8 cellular contexts compared by ENCODE assay signal in genomic region chr11:74611369-74611861, GRCh38. TPM values are rescaled to one million over a fixed set of nuclear protein-coding genes. Genes with fewer than 3 reads are reported as not detected.
DNase-seq lines count a peak whose midpoint lies in the region; ATAC-seq and TF ChIP-seq lines count a peak whose summit lies in the region.

No MANE protein-coding gene starts in this region.

- H3K27ac ChIP-seq in body of pancreas: peak overlapping the region in 2 of 4 donors; percentile 2 to 47

- H3K9me3 ChIP-seq in body of pancreas (no peaks in the 10 kb centered on the region), T-helper 17 cell (ENCODE audit: control insufficient read depth, low read length, poor library complexity, severe bottlenecking) (no peaks in the 10 kb centered on the region)

- H3K4me1 ChIP-seq in body of pancreas: peaks cover 22% of the 10 kb centered on the region

- H3K27ac Mint-ChIP-seq in CD14-positive monocyte: peak overlapping the region in 1 of 7 donors; percentile 15
- H3K27ac Mint-ChIP-seq in activated naive CD8-positive, alpha-beta T cell treated with anti-CD3 and anti-CD28 coated beads for 36 hours: no peak overlapping the region
- no peak overlapping the region for H3K27ac Mint-ChIP-seq in T-helper 17 cell

- TF ChIP-seq POLR2A in body of pancreas (IDR thresholded peaks at IDR 0.05): no peak

- TF ChIP-seq CTCF in CD14-positive monocyte (IDR thresholded peaks at IDR 0.05) (peak; percentile 67), body of pancreas (IDR thresholded peaks at IDR 0.05) (peak; percentile 8 to 64 (median 54))

- H3K27me3 Mint-ChIP-seq in CD14-positive monocyte (ENCODE audit: low read depth in 3 of 3) (peaks cover 0 to 1% (median 0%) of the 10 kb centered on the region in 3 donors), T-helper 17 cell (no peaks in the 10 kb centered on the region)
- no peaks in the 10 kb centered on the region for H3K27me3 Mint-ChIP-seq in activated naive CD8-positive, alpha-beta T cell treated with anti-CD3 and anti-CD28 coated beads for 36 hours

- intact Hi-C loops in CD14-positive monocyte (cut with micrococcal nuclease) (no loop called here), body of pancreas (cut with DNase I) (no loop called here)

- H3K4me3 ChIP-seq in body of pancreas: no peak overlapping the region

- no peak overlapping the region for H3K4me3 Mint-ChIP-seq in CD14-positive monocyte
- no peak overlapping the region for H3K4me3 Mint-ChIP-seq in activated naive CD8-positive, alpha-beta T cell treated with anti-CD3 and anti-CD28 coated beads for 36 hours
- H3K4me3 Mint-ChIP-seq in T-helper 17 cell: no peak overlapping the region

- peak; percentile 86 for ATAC-seq in body of pancreas
- peak; percentile 59 for ATAC-seq in left lobe of liver
- no peak for ATAC-seq in T-helper 17 cell

- H3K4me1 Mint-ChIP-seq in CD14-positive monocyte (no peaks in the 10 kb centered on the region), T-helper 17 cell (peaks cover 2% of the 10 kb centered on the region)
- H3K4me1 Mint-ChIP-seq in activated naive CD8-positive, alpha-beta T cell treated with anti-CD3 and anti-CD28 coated beads for 36 hours: peaks cover 2% of the 10 kb centered on the region

- 19 to 25% methylated on average over 2 of the region's 2 CpGs for WGBS in body of pancreas, 2 donors

- no peaks in the 10 kb centered on the region for H3K9me3 Mint-ChIP-seq in CD14-positive monocyte
- H3K9me3 Mint-ChIP-seq in activated naive CD8-positive, alpha-beta T cell treated with anti-CD3 and anti-CD28 coated beads for 36 hours: no peaks in the 10 kb centered on the region

- peaks cover 30 to 49% of the 10 kb centered on the region in 2 donors for H3K36me3 Mint-ChIP-seq in CD14-positive monocyte
- peaks cover 21% of the 10 kb centered on the region for H3K36me3 Mint-ChIP-seq in activated naive CD8-positive, alpha-beta T cell treated with anti-CD3 and anti-CD28 coated beads for 36 hours
- peaks cover 4% of the 10 kb centered on the region for H3K36me3 Mint-ChIP-seq in T-helper 17 cell (ENCODE audit: low read depth)

- peaks cover 0 to 8% of the 10 kb centered on the region in 2 donors for H3K36me3 ChIP-seq in body of pancreas (replicated peaks in 1 of 2; ENCODE audit: insufficient read depth in 1 of 2, low read depth in 2 of 2)

- no peaks in the 10 kb centered on the region for H3K27me3 ChIP-seq in body of pancreas

- DNase-seq in CD14-positive monocyte (ENCODE audit: low spot score): no peak
- DNase-seq in Kasumi-1 (lab: John Stamatoyannopoulos, UW): peak; percentile 43 to 66
- DNase-seq in body of pancreas: no peak
- no peak for DNase-seq in left lobe of liver (ENCODE audit: low spot score)
- no peak for DNase-seq in activated naive CD8-positive, alpha-beta T cell treated with anti-CD3 and anti-CD28 coated beads for 36 hours
- DNase-seq in T-helper 17 cell: no peak
- DNase-seq in retina: no peak
- DNase-seq in NCI-H2171 treated with DMSO at 0.1 percent for 48 hours (lab: John Stamatoyannopoulos, UW): no peak

RNA-seq across cellular contexts. Expression of gene POLD3, which starts 19.0 kb away (rescaled TPM):
- 10 to 100 TPM; 26.2 to 29.9 TPM for polyA plus RNA-seq in CD14-positive monocyte
- total RNA-seq in body of pancreas (10 to 100 TPM in 1 of 2 donors, 1 to 10 TPM in 1; 9.3 to 13.8 TPM), left lobe of liver (3.0 TPM), T-helper 17 cell (10 to 100 TPM; 10.8 to 11.1 TPM)
- total RNA-seq in activated naive CD8-positive, alpha-beta T cell treated with anti-CD3 and anti-CD28 coated beads for 36 hours: 10 to 100 TPM; 68.4 to 71.3 TPM

Comparison
In these comparisons a context has a peak if more than half of its experiments do, and no peak if none do; other contexts are left out.
1. DNase-seq: peak in Kasumi-1 (2 of 2); none in CD14-positive monocyte (single experiment), body of pancreas (0 of 4), left lobe of liver (single experiment), activated naive CD8-positive, alpha-beta T cell treated with anti-CD3 and anti-CD28 coated beads for 36 hours (single experiment), T-helper 17 cell (0 of 3), retina (single experiment) and NCI-H2171 treated with DMSO at 0.1 percent for 48 hours (single experiment).
2. RNA of gene POLD3, which starts 19.0 kb away (total RNA-seq): 68.4 to 71.3 TPM in activated naive CD8-positive, alpha-beta T cell treated with anti-CD3 and anti-CD28 coated beads for 36 hours; 9.3 to 13.8 TPM in body of pancreas, 10.8 to 11.1 TPM in T-helper 17 cell and 3.0 TPM in left lobe of liver (single experiment); every median in the first group is over 4 times any median in the second.